22 cellular contexts compared by ENCODE assay signal in genomic region chr11:70152244-70152643, GRCh38.
"Had no signal": no experiment of that assay in that cellular context is flagged by ENCODE, and none has a peak within 500 bp of the region (broad histone marks: within the 10 kb centered on the region; RNA-seq: fewer than 3 reads in every experiment).

No MANE protein-coding gene starts in this region.

- H3K36me3 ChIP-seq: esophagus muscularis mucosa, gastroesophageal sphincter, left lung, lower lobe of right lung had no signal

- H3K9me3 ChIP-seq: esophagus muscularis mucosa, gastroesophageal sphincter, left lung, lower lobe of right lung had no signal

- H3K4me3 ChIP-seq: coronary artery, dorsolateral prefrontal cortex, esophagus muscularis mucosa, gastroesophageal sphincter, heart left ventricle, hepatocyte, left lung, lower lobe of right lung had no signal

- H3K4me3 Mint-ChIP-seq: immature natural killer cell, memory B cell had no signal

- H2AFZ ChIP-seq: hepatocyte had no signal

- H3K4me1 ChIP-seq: esophagus muscularis mucosa, gastroesophageal sphincter, heart left ventricle, left lung, lower lobe of right lung had no signal

- H3K36me3 Mint-ChIP-seq: immature natural killer cell, memory B cell had no signal

- H3K27ac ChIP-seq: coronary artery, dorsolateral prefrontal cortex, esophagus muscularis mucosa, foreskin keratinocyte, gastroesophageal sphincter, heart left ventricle, hepatocyte, left lung, lower lobe of right lung had no signal

- H3K4me2 ChIP-seq: hepatocyte had no signal

- H3K27me3 ChIP-seq: foreskin keratinocyte, hepatocyte had no signal

- H3K27ac Mint-ChIP-seq: immature natural killer cell, memory B cell had no signal

- ATAC-seq: foreskin keratinocyte, gastroesophageal sphincter, heart left ventricle, left colon, left lung, left ventricle myocardium superior, lower lobe of right lung had no signal

- H3K79me2 ChIP-seq: hepatocyte had no signal

- H3K9me3 Mint-ChIP-seq: immature natural killer cell, memory B cell had no signal

- H3K4me1 Mint-ChIP-seq: immature natural killer cell, memory B cell had no signal

- DNase-seq: dermis blood vessel endothelial cell; dorsolateral prefrontal cortex; effector CD4-positive, alpha-beta T cell; effector memory CD4-positive, alpha-beta T cell; foreskin keratinocyte; heart left ventricle; hypothalamus; immature natural killer cell; islet precursor cell; kidney; kidney glomerular epithelial cell; left colon; left lung; left ventricle myocardium superior; lower lobe of right lung; mesendoderm; midbrain had no signal
